In genomic region chr11:2100361-2101170, GRCh38 we compare ENCODE assay signal across 11 cellular contexts. TPM values are rescaled to one million over a fixed set of nuclear protein-coding genes. Genes with fewer than 3 reads are reported as not detected.
DNase-seq lines count a peak whose midpoint lies in the region; ATAC-seq and TF ChIP-seq lines count a peak whose summit lies in the region.
"Had no signal": no experiment of that assay in that cellular context is flagged by ENCODE, and none has a peak within 500 bp of the region (broad histone marks: within the 10 kb centered on the region; RNA-seq: fewer than 3 reads in every experiment).

No MANE protein-coding gene starts in this region.

- peak; percentile 87 for ATAC-seq in CD8-positive, alpha-beta T cell
- ATAC-seq in naive thymus-derived CD4-positive, alpha-beta T cell = peak; percentile 30
- no peak for ATAC-seq in HG03159 (IDR thresholded peaks at IDR 0.05; ENCODE audit: unreplicated experiment)

- H3K4me3 ChIP-seq in CD8-positive, alpha-beta T cell (ENCODE audit: low read depth, low read length) = no peak overlapping the region
- H3K4me3 ChIP-seq in fibroblast of pulmonary artery (replicated peaks; ENCODE audit: low read depth, low read length) (no peak overlapping the region), prostate gland (no peak overlapping the region)
- H3K4me3 ChIP-seq in naive thymus-derived CD4-positive, alpha-beta T cell (ENCODE audit: low read length) = no peak overlapping the region

- H3K27me3 ChIP-seq in CD8-positive, alpha-beta T cell (ENCODE audit: insufficient read depth, low read length) = no peaks in the 10 kb centered on the region
- no peaks in the 10 kb centered on the region for H3K27me3 ChIP-seq in naive thymus-derived CD4-positive, alpha-beta T cell (ENCODE audit: control insufficient read depth in 2 of 2, insufficient read depth in 2 of 2, low read length in 2 of 2)
- no peaks in the 10 kb centered on the region for H3K27me3 ChIP-seq in prostate gland (replicated peaks; ENCODE audit: insufficient read depth)

- H3K36me3 ChIP-seq in CD8-positive, alpha-beta T cell (ENCODE audit: insufficient read depth, low read length) = no peaks in the 10 kb centered on the region
- no peaks in the 10 kb centered on the region for H3K36me3 ChIP-seq in naive thymus-derived CD4-positive, alpha-beta T cell (ENCODE audit: control insufficient read depth in 2 of 3, insufficient read depth in 3 of 3, low read length in 3 of 3)
- H3K36me3 ChIP-seq in prostate gland = no peaks in the 10 kb centered on the region
- H3K36me3 ChIP-seq: WERI-Rb-1 had no signal

- no peaks in the 10 kb centered on the region for H3K36me3 Mint-ChIP-seq in CD8-positive, alpha-beta T cell
- H3K36me3 Mint-ChIP-seq in naive thymus-derived CD4-positive, alpha-beta T cell = no peaks in the 10 kb centered on the region

- POLR2A ChIA-PET in CD8-positive, alpha-beta T cell (lab: Charles Lee) = no interaction called here
- POLR2A ChIA-PET in naive thymus-derived CD4-positive, alpha-beta T cell (lab: Charles Lee) = no interaction called here

- intact Hi-C loops in CD8-positive, alpha-beta T cell (cut with DNase I, micrococcal nuclease) = no loop called here
- intact Hi-C loops in naive thymus-derived CD4-positive, alpha-beta T cell (cut with micrococcal nuclease) = no loop called here
- intact Hi-C loops in prostate gland (cut with DNase I) = no loop called here

- DNase-seq in CD8-positive, alpha-beta T cell = peak in 4 of 7 experiments; percentile 7 to 72 (median 26)
- DNase-seq in fibroblast of pulmonary artery (ENCODE audit: low read depth) (peak; percentile 35), iPS-NIHi11 (ENCODE audit: low spot score) (no peak), prostate gland (ENCODE audit: low spot score) (no peak)
- peak in 3 of 9 donors; percentile 9 to 51 (median 34) for DNase-seq in naive thymus-derived CD4-positive, alpha-beta T cell
- no peak for DNase-seq in activated CD4-positive, alpha-beta T cell treated with anti-CD3 and anti-CD28 coated beads, Interleukin-2, amount 50 U/mL, for 4 hours
- DNase-seq: WERI-Rb-1 had no signal

- H3K4me1 Mint-ChIP-seq in CD8-positive, alpha-beta T cell (ENCODE audit: low read depth) = peaks cover 3% of the 10 kb centered on the region
- H3K4me1 Mint-ChIP-seq in naive thymus-derived CD4-positive, alpha-beta T cell = peaks cover 0 to 5% (median 3%) of the 10 kb centered on the region in 7 donors

- H3K9me3 ChIP-seq in CD8-positive, alpha-beta T cell (ENCODE audit: low read length) = no peaks in the 10 kb centered on the region
- no peaks in the 10 kb centered on the region for H3K9me3 ChIP-seq in naive thymus-derived CD4-positive, alpha-beta T cell (ENCODE audit: control insufficient read depth in 2 of 3, low read length in 3 of 3)
- no peaks in the 10 kb centered on the region for H3K9me3 ChIP-seq in prostate gland

- no peaks in the 10 kb centered on the region for H3K4me1 ChIP-seq in CD8-positive, alpha-beta T cell (ENCODE audit: insufficient read depth, low read length)
- H3K4me1 ChIP-seq in naive thymus-derived CD4-positive, alpha-beta T cell (ENCODE audit: control insufficient read depth in 2 of 2, insufficient read depth in 2 of 2, low read length in 2 of 2) = no peaks in the 10 kb centered on the region
- H3K4me1 ChIP-seq in prostate gland (replicated peaks) = peaks cover 6% of the 10 kb centered on the region

- WGBS in prostate gland = 63% methylated on average over 25 of the region's 25 CpGs

- CTCF ChIA-PET in CD8-positive, alpha-beta T cell (lab: Charles Lee) = no interaction called here
- CTCF ChIA-PET in naive thymus-derived CD4-positive, alpha-beta T cell (lab: Charles Lee) = no interaction called here

- no peak for TF ChIP-seq POLR2A in prostate gland (IDR thresholded peaks at IDR 0.05)

- H3K27ac ChIP-seq in CD8-positive, alpha-beta T cell (ENCODE audit: low read depth, low read length) = no peak overlapping the region
- H3K27ac ChIP-seq in naive thymus-derived CD4-positive, alpha-beta T cell (ENCODE audit: low read depth, low read length) = no peak overlapping the region
- no peak overlapping the region for H3K27ac ChIP-seq in prostate gland
- H3K27ac ChIP-seq: KMS-11, WERI-Rb-1 had no signal

- TF ChIP-seq CTCF in CD8-positive, alpha-beta T cell (IDR thresholded peaks at IDR 0.05) = no peak
- TF ChIP-seq CTCF in fibroblast of pulmonary artery (IDR thresholded peaks at IDR 0.05; ENCODE audit: low read length, missing control alignments) = no peak
- no peak for TF ChIP-seq CTCF in prostate gland (IDR thresholded peaks at IDR 0.05)

- no peaks in the 10 kb centered on the region for H3K9me3 Mint-ChIP-seq in CD8-positive, alpha-beta T cell
- H3K9me3 Mint-ChIP-seq in naive thymus-derived CD4-positive, alpha-beta T cell = peaks cover 0 to 1% (median 0%) of the 10 kb centered on the region in 11 donors

- H3K27ac Mint-ChIP-seq in CD8-positive, alpha-beta T cell = no peak overlapping the region
- no peak overlapping the region for H3K27ac Mint-ChIP-seq in naive thymus-derived CD4-positive, alpha-beta T cell

- no peak overlapping the region for H3K4me3 Mint-ChIP-seq in CD8-positive, alpha-beta T cell
- H3K4me3 Mint-ChIP-seq in naive thymus-derived CD4-positive, alpha-beta T cell = peak overlapping the region in 3 of 10 donors; percentile 41 to 73 (median 47)

- peaks cover 6% of the 10 kb centered on the region for H3K27me3 Mint-ChIP-seq in CD8-positive, alpha-beta T cell (ENCODE audit: low read depth)
- H3K27me3 Mint-ChIP-seq in naive thymus-derived CD4-positive, alpha-beta T cell = peaks cover 0 to 16% (median 0%) of the 10 kb centered on the region in 5 donors

TF ChIP-seq in PFSK-1, 5 proteins besides CTCF, POLR2A, EP300 and RAD21:
- TF ChIP-seq REST (IDR thresholded peaks at IDR 0.05; ENCODE audit: insufficient read depth in 1 of 2, low read depth in 2 of 2, low read length in 2 of 2) (no peak), SIN3A (IDR thresholded peaks at IDR 0.05; ENCODE audit: borderline replicate concordance, insufficient read depth, low read length) (no peak), TAF1 (IDR thresholded peaks at IDR 0.05; ENCODE audit: borderline replicate concordance, insufficient read depth, low read length) (no peak), FOXP2 (optimal IDR thresholded peaks at IDR 0.05; ENCODE audit: borderline replicate concordance, extremely low read depth, extremely low read length, insufficient read depth) (peak; percentile 48)

RNA-seq across cellular contexts. Expression of gene IGF2, which starts 38.6 kb away (rescaled TPM):
- not detected for total RNA-seq in CD8-positive, alpha-beta T cell
- polyA plus RNA-seq in PFSK-1 (2012; ENCODE audit: insufficient read length, low read depth) = 4,140 TPM
- under 1 TPM in 1 of 5 experiments, not detected in 4; 0.36 TPM for total RNA-seq in naive thymus-derived CD4-positive, alpha-beta T cell
- not detected for polyA plus RNA-seq in naive thymus-derived CD4-positive, alpha-beta T cell
- total RNA-seq in prostate gland = 10 to 100 TPM in 1 of 2 donors, 1 to 10 TPM in 1; 4.1 to 80.7 TPM
- total RNA-seq: RPMI7951 had no signal

Comparison
In these comparisons a context has a peak if more than half of its experiments do, and no peak if none do; other contexts are left out.
1. DNase-seq: peak in CD8-positive, alpha-beta T cell (4 of 7) and fibroblast of pulmonary artery (single experiment); none in iPS-NIHi11 (single experiment), activated CD4-positive, alpha-beta T cell treated with anti-CD3 and anti-CD28 coated beads, Interleukin-2, amount 50 U/mL, for 4 hours (0 of 2) and prostate gland (single experiment).